ENCODE assay signal across 27 cellular contexts in genomic region chr12:102399653-102400052, GRCh38.
"Had no signal": no experiment of that assay in that cellular context is flagged by ENCODE, and none has a peak within 500 bp of the region (broad histone marks: within the 10 kb centered on the region; RNA-seq: fewer than 3 reads in every experiment).

No MANE protein-coding gene starts in this region.

- H3K9me3 ChIP-seq: stomach, suprapubic skin, testis, thoracic aorta, thyroid gland, tibial artery, tibial nerve, transverse colon, upper lobe of left lung, upper lobe of right lung, uterus, vagina had no signal

- DNase-seq: stimulated activated CD4-positive, alpha-beta T cell treated with anti-CD3 and anti-CD28 coated beads, Interleukin-2, amount 100 ng/mL, for 48 hours; stimulated activated CD4-positive, alpha-beta T cell treated with anti-CD3 and anti-CD28 coated beads, Interleukin-4, amount 100 ng/mL, for 1 hour; stimulated activated CD4-positive, alpha-beta T cell treated with anti-CD3 and anti-CD28 coated beads, Interleukin-4, amount 100 ng/mL, for 24 hours; stimulated activated CD4-positive, alpha-beta T cell treated with anti-CD3 and anti-CD28 coated beads, Interleukin-4, amount 100 ng/mL, for 4 hours; stimulated activated CD8-positive, alpha-beta memory T cell treated with anti-CD3 and anti-CD28 coated beads, Interleukin-4, amount 100 ng/mL, for 48 hours; stimulated activated naive B cell treated with anti-CD40 and anti-IgM and Interleukin-4, amounts not matched to agents 10 μg/mL and 1 μg/mL and 100 μg/mL, for 72 hours; stimulated activated naive CD4-positive, alpha-beta T cell; stimulated activated naive CD4-positive, alpha-beta T cell treated with Interleukin-2 at 50 U/mL for 16 hours; stimulated activated naive CD8-positive, alpha-beta T cell treated with anti-CD3 and anti-CD28 coated beads, Interleukin-15, amount 100 ng/mL, for 72 hours; stimulated activated naive CD8-positive, alpha-beta T cell treated with anti-CD3 and anti-CD28 coated beads, Interleukin-15, Interleukin-2, amounts not matched to agents 100 U/mL and 50 U/mL, for 24 hours; stomach; substantia nigra; testis; thyroid gland; tibial artery; transverse colon; trophoblast cell; upper lobe of left lung; upper lobe of right lung; uterus had no signal

- ATAC-seq: stimulated activated effector memory CD8-positive, alpha-beta T cell treated with anti-CD3 and anti-CD28 coated beads, Interleukin-12 subunit alpha, Interleukin-12 subunit beta, amount 100 ng/mL, for 72 hours; stimulated activated memory B cell treated with anti-CD40 and anti-IgM and Interleukin-4, amounts not matched to agents 10 μg/mL and 1 μg/mL and 100 μg/mL, for 72 hours; stimulated activated naive B cell treated with anti-CD40 and anti-IgM and Interleukin-4, amounts not matched to agents 10 μg/mL and 1 μg/mL and 100 μg/mL, for 72 hours; stimulated activated naive CD8-positive, alpha-beta T cell treated with anti-CD3 and anti-CD28 coated beads, Interleukin-15, amount 100 ng/mL, for 72 hours; stimulated activated naive CD8-positive, alpha-beta T cell treated with anti-CD3 and anti-CD28 coated beads, Interleukin-15, Interleukin-2, amounts not matched to agents 100 U/mL and 50 U/mL, for 24 hours; upper lobe of right lung had no signal

- H3K36me3 ChIP-seq: stomach, thoracic aorta, thyroid gland, tibial artery, tibial nerve, transverse colon, upper lobe of left lung, upper lobe of right lung, uterus, vagina had no signal

- FAIRE-seq: urothelium cell line had no signal

- H3K4me3 ChIP-seq: stomach, suprapubic skin, testis, thoracic aorta, thyroid gland, tibial artery, tibial nerve, transverse colon, upper lobe of left lung, upper lobe of right lung, uterus, vagina had no signal

- H3K27ac ChIP-seq: stomach, suprapubic skin, testis, thoracic aorta, thyroid gland, tibial artery, tibial nerve, transverse colon, upper lobe of left lung, upper lobe of right lung, uterus, vagina had no signal

- H3K27me3 ChIP-seq: stomach, suprapubic skin, testis, thyroid gland, tibial artery, tibial nerve, transverse colon, upper lobe of left lung, upper lobe of right lung, uterus, vagina had no signal

- H3K4me1 ChIP-seq: suprapubic skin, testis, thyroid gland, tibial artery, tibial nerve, transverse colon, upper lobe of left lung, upper lobe of right lung, uterus, vagina had no signal
